ENCODE assay signal across 8 cellular contexts in genomic region chr2:217650716-217651360, GRCh38.
DNase-seq lines count a peak whose midpoint lies in the region; ATAC-seq and TF ChIP-seq lines count a peak whose summit lies in the region.

No MANE protein-coding gene starts in this region.

- no peak for TF ChIP-seq POLR2A in sigmoid colon (IDR thresholded peaks at IDR 0.05)

- peaks cover 7% of the 10 kb centered on the region for H3K4me1 Mint-ChIP-seq in activated naive CD8-positive, alpha-beta T cell treated with anti-CD3 and anti-CD28 coated beads for 36 hours

- DNase-seq in SIG-M5 treated with dmso at 0.1 percent for 504 hours (lab: John Stamatoyannopoulos, UW; ENCODE audit: unreplicated experiment) (peak; percentile 77), SIG-M5 (lab: John Stamatoyannopoulos, UW) (no peak), HAP-1 (ENCODE audit: low spot score in 2 of 2) (peak; percentile 66 to 69), NCI-H2107 treated with DMSO at 0.1 percent for 48 hours (lab: John Stamatoyannopoulos, UW; ENCODE audit: unreplicated experiment) (peak; percentile 46), left ventricle myocardium inferior (no peak), sigmoid colon (no peak)
- DNase-seq in activated naive CD8-positive, alpha-beta T cell treated with anti-CD3 and anti-CD28 coated beads for 36 hours = peak; percentile 12

- ATAC-seq in HG02623 (IDR thresholded peaks at IDR 0.05; ENCODE audit: unreplicated experiment) = no peak

- H3K27ac Mint-ChIP-seq in activated naive CD8-positive, alpha-beta T cell treated with anti-CD3 and anti-CD28 coated beads for 36 hours = peak overlapping the region; percentile 47

- WGBS in sigmoid colon, 2 donors = 54 to 57% methylated on average over 9 of the region's 9 CpGs

- H3K27ac ChIP-seq in left ventricle myocardium inferior (replicated peaks) (no peak overlapping the region), sigmoid colon (peak overlapping the region in 2 of 4 donors; percentile 11 to 30)

- H3K9me3 ChIP-seq in HAP-1 (no peaks in the 10 kb centered on the region), left ventricle myocardium inferior (replicated peaks) (no peaks in the 10 kb centered on the region), sigmoid colon (no peaks in the 10 kb centered on the region)

- in situ Hi-C loops in HAP-1 (cut with MboI; ENCODE audit: low sequenced_read_pairs) = no loop called here

- H3K9me3 Mint-ChIP-seq in activated naive CD8-positive, alpha-beta T cell treated with anti-CD3 and anti-CD28 coated beads for 36 hours = no peaks in the 10 kb centered on the region

- intact Hi-C loops in left ventricle myocardium inferior (cut with micrococcal nuclease) = no loop called here
- intact Hi-C loops in sigmoid colon (cut with DNase I) = loop anchor here (5.0 kb wide), 1 partner anchor 61 kb away; no protein-coding TSS in a partner anchor

- peaks cover 6% of the 10 kb centered on the region for H3K27me3 Mint-ChIP-seq in activated naive CD8-positive, alpha-beta T cell treated with anti-CD3 and anti-CD28 coated beads for 36 hours

- peaks cover 3% of the 10 kb centered on the region; the same call in 1 of the 2 replicates for H3K4me1 ChIP-seq in HAP-1
- peaks cover 10% of the 10 kb centered on the region for H3K4me1 ChIP-seq in left ventricle myocardium inferior
- H3K4me1 ChIP-seq in sigmoid colon = peaks cover 0 to 46% (median 28%) of the 10 kb centered on the region in 4 donors

- H3K36me3 Mint-ChIP-seq in activated naive CD8-positive, alpha-beta T cell treated with anti-CD3 and anti-CD28 coated beads for 36 hours = no peaks in the 10 kb centered on the region

- no peaks in the 10 kb centered on the region for H3K36me3 ChIP-seq in HAP-1 (replicated peaks)
- no peaks in the 10 kb centered on the region for H3K36me3 ChIP-seq in left ventricle myocardium inferior
- H3K36me3 ChIP-seq in sigmoid colon = no peaks in the 10 kb centered on the region

- no peak overlapping the region for H3K4me3 ChIP-seq in HAP-1
- no peak overlapping the region for H3K4me3 ChIP-seq in left ventricle myocardium inferior
- no peak overlapping the region for H3K4me3 ChIP-seq in sigmoid colon

- TF ChIP-seq CTCF in left ventricle myocardium inferior (IDR thresholded peaks at IDR 0.05; ENCODE audit: borderline replicate concordance) (peak; percentile 84), sigmoid colon (IDR thresholded peaks at IDR 0.05) (peak; percentile 24 to 58 (median 52))

- H3K4me3 Mint-ChIP-seq in activated naive CD8-positive, alpha-beta T cell treated with anti-CD3 and anti-CD28 coated beads for 36 hours = no peak overlapping the region

- no peak for TF ChIP-seq EP300 in sigmoid colon (IDR thresholded peaks at IDR 0.05)

- no peaks in the 10 kb centered on the region for H3K27me3 ChIP-seq in HAP-1 (ENCODE audit: low read depth)
- no peaks in the 10 kb centered on the region for H3K27me3 ChIP-seq in left ventricle myocardium inferior (ENCODE audit: low read depth)
- H3K27me3 ChIP-seq in sigmoid colon = no peaks in the 10 kb centered on the region

Comparison
In these comparisons a context has a peak if more than half of its experiments do, and no peak if none do; other contexts are left out.
1. DNase-seq: peak in SIG-M5 treated with dmso at 0.1 percent for 504 hours (single experiment), HAP-1 (2 of 2), NCI-H2107 treated with DMSO at 0.1 percent for 48 hours (single experiment) and activated naive CD8-positive, alpha-beta T cell treated with anti-CD3 and anti-CD28 coated beads for 36 hours (single experiment); none in SIG-M5 (single experiment), left ventricle myocardium inferior (single experiment) and sigmoid colon (single experiment).